Comparison of ENCODE assay signal across 8 cellular contexts in genomic region chr12:120116792-120117651, GRCh38. TPM values are rescaled to one million over a fixed set of nuclear protein-coding genes. Genes with fewer than 3 reads are reported as not detected.
DNase-seq lines count a peak whose midpoint lies in the region; ATAC-seq and TF ChIP-seq lines count a peak whose summit lies in the region.

No MANE protein-coding gene starts in this region.

- H3K27me3 ChIP-seq in HUES64 (ENCODE audit: insufficient read depth, low read length) (no peaks in the 10 kb centered on the region), NT2/D1 (ENCODE audit: insufficient read depth, insufficient read length) (no peaks in the 10 kb centered on the region), endocrine pancreas (ENCODE audit: control insufficient read depth, insufficient read depth, low read length) (no peaks in the 10 kb centered on the region)

- peaks cover 6% of the 10 kb centered on the region for H3K36me3 Mint-ChIP-seq in mesothelial cell of epicardium

- H3K9me3 ChIP-seq in HUES64 (ENCODE audit: insufficient read depth, low read depth, low read length) (no peaks in the 10 kb centered on the region), NT2/D1 (ENCODE audit: insufficient read depth, low read length) (no peaks in the 10 kb centered on the region), endocrine pancreas (ENCODE audit: control insufficient read depth, low read length) (no peaks in the 10 kb centered on the region)

- peaks cover 13% of the 10 kb centered on the region for H3K4me1 ChIP-seq in HUES64 (ENCODE audit: insufficient read depth, low read length)
- peaks cover 13% of the 10 kb centered on the region for H3K4me1 ChIP-seq in NT2/D1 (ENCODE audit: insufficient read depth, insufficient read length)
- H3K4me1 ChIP-seq in endocrine pancreas (ENCODE audit: control insufficient read depth, insufficient read depth, low read length), result peaks cover 12% of the 10 kb centered on the region

- under 1% methylated on average over 91 of the region's 91 CpGs for WGBS in HUES64

- ATAC-seq in GM21447 (IDR thresholded peaks at IDR 0.05; ENCODE audit: unreplicated experiment), result peak; percentile 37

- in situ Hi-C loops in Caki2 (cut with HindIII; ENCODE audit: low pct_unique_long_range_greater_than_20kb, low sequenced_read_pairs), result no loop called here

- peak overlapping the region; percentile 94 for H3K27ac ChIP-seq in HUES64 (ENCODE audit: low read depth, low read length)

- no peak for TF ChIP-seq CTCF in mesothelial cell of epicardium (IDR thresholded peaks at IDR 0.05; ENCODE audit: unreplicated experiment)

- H3K9me3 Mint-ChIP-seq in mesothelial cell of epicardium, result no peaks in the 10 kb centered on the region

- peaks cover 12% of the 10 kb centered on the region for H3K36me3 ChIP-seq in HUES64 (ENCODE audit: insufficient read depth, low read length)
- H3K36me3 ChIP-seq in NT2/D1 (ENCODE audit: insufficient read depth, insufficient read length, low read length), result peaks cover 42% of the 10 kb centered on the region
- H3K36me3 ChIP-seq in endocrine pancreas (ENCODE audit: control insufficient read depth, insufficient read depth, low read length), result no peaks in the 10 kb centered on the region

- H3K4me3 ChIP-seq in HUES64 (ENCODE audit: low read length) (peak overlapping the region; percentile 92), NT2/D1 (ENCODE audit: insufficient read length, low read depth) (peak overlapping the region; percentile 94), endocrine pancreas (ENCODE audit: control insufficient read depth, insufficient read depth, low read length) (peak overlapping the region; percentile 83)

- H3K4me1 Mint-ChIP-seq in mesothelial cell of epicardium, result peaks cover 34% of the 10 kb centered on the region

- no peaks in the 10 kb centered on the region for H3K27me3 Mint-ChIP-seq in mesothelial cell of epicardium (ENCODE audit: low read depth)

- peak overlapping the region; percentile 83 for H3K27ac Mint-ChIP-seq in mesothelial cell of epicardium

- peak overlapping the region; percentile 76 for H3K4me3 Mint-ChIP-seq in mesothelial cell of epicardium

- DNase-seq in Caki2 (ENCODE audit: low read depth), result peak; percentile 93
- peak; percentile 93 for DNase-seq in NT2/D1 (ENCODE audit: low read depth, low spot score)
- DNase-seq in activated CD8-positive, alpha-beta memory T cell treated with anti-CD3 and anti-CD28 coated beads, Interleukin-2, amount 50 U/mL, for 1 hour (ENCODE audit: extremely low read depth), result peak; percentile 89
- peak; percentile 97 to 99 for DNase-seq in mesothelial cell of epicardium (ENCODE audit: low spot score in 2 of 2, unreplicated experiment in 2 of 2)
- DNase-seq in stimulated activated CD8-positive, alpha-beta memory T cell treated with anti-CD3 and anti-CD28 coated beads, Interleukin-15, amount 100 ng/mL, for 24 hours (ENCODE audit: low read depth), result peak; percentile 96

- H3K9ac ChIP-seq in HUES64 (ENCODE audit: low read depth, low read length), result peak overlapping the region; percentile 72
- H3K9ac ChIP-seq in NT2/D1 (ENCODE audit: insufficient read length, low read depth), result peak overlapping the region; percentile 99
- H3K9ac ChIP-seq in endocrine pancreas (ENCODE audit: control insufficient read depth, insufficient read depth, low read length), result peak overlapping the region; percentile 89

RNA-seq across cellular contexts. Expression of gene RAB35, which starts 0.5 kb away (rescaled TPM):
- 36.4 and 43.5 TPM in 2 replicates for total RNA-seq in Caki2 (2014; rRNA removed; shearing (Covaris generic); ENCODE audit: low replicate concordance)
- 34.7 TPM for polyA plus RNA-seq in HUES64 (2013, experiment 1 of 2)
- polyA plus RNA-seq in HUES64 (2013, experiment 2 of 2), result 29.9 TPM
- total RNA-seq in mesothelial cell of epicardium, result 28.1 to 36.5 TPM (median 33.2 TPM) in 3 replicates

Comparison
In these comparisons a context has a peak if more than half of its experiments do, and no peak if none do; other contexts are left out.
1. Peak in every context shown above with its lines: DNase-seq, ATAC-seq, H3K4me3 ChIP-seq and H3K27ac ChIP-seq.